ENCODE assay signal across 17 cellular contexts in the genomic region with DNA sequence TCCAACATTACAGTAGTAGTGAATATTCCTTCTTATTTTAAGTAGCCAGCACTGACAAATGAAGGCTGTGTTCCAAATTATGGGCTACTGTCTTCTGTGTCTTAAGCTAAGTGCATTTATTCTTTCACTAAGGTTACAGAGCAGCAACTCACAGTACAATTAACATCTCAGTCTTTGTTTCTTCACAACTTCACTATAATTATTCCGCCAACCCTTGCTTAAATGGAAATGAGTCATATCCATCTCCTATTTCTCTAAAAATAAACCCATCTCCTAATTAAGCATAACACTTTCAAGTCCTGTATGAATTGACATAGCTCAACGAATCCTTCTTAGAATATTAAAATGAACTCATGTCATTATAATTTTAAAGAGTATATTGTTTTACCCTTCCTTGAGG. TPM values are rescaled to one million over a fixed set of nuclear protein-coding genes. Genes with fewer than 3 reads are reported as not detected.
A peak's percentile ranks its signal among the peaks of the same experiment; 100 is the strongest.
DNase-seq lines count a peak whose midpoint lies in the region; ATAC-seq, FAIRE-seq and TF ChIP-seq lines count a peak whose summit lies in the region.
"Had no signal": no experiment of that assay in that cellular context is flagged by ENCODE, and none has a peak within 500 bp of the region (broad histone marks: within the 10 kb centered on the region; RNA-seq: fewer than 3 reads in every experiment).

No MANE protein-coding gene starts in this region.

- H3K36me3 ChIP-seq in heart right ventricle (no peaks in the 10 kb centered on the region), endothelial cell of umbilical vein (ENCODE audit: control insufficient read depth in 2 of 2, extremely low read depth in 1 of 2, insufficient read depth in 2 of 2, low read length in 2 of 2) (no peaks in the 10 kb centered on the region), subcutaneous abdominal adipose tissue (ENCODE audit: control insufficient read depth in 5 of 5, insufficient read depth in 5 of 5, low read length in 5 of 5) (no peaks in the 10 kb centered on the region)
- H3K36me3 ChIP-seq: BE2C, esophagus muscularis mucosa, SJSA1, tibial nerve had no signal

- no peak for TF ChIP-seq CTCF in heart right ventricle (IDR thresholded peaks at IDR 0.05)
- TF ChIP-seq CTCF in endothelial cell of umbilical vein (IDR thresholded peaks at IDR 0.05; ENCODE audit: extremely low read depth in 1 of 2, insufficient read depth in 1 of 2, low read depth in 1 of 2, low read length in 2 of 2), result no peak

- dilution Hi-C loops in endothelial cell of umbilical vein (cut with MboI; ENCODE audit: extremely low pct_ligation_motif_present, low sequenced_read_pairs), result no loop called here

- peak; percentile 40 for FAIRE-seq in endothelial cell of umbilical vein (lab: Jason Lieb, UNC)

- H3K9me3 ChIP-seq in heart right ventricle (no peaks in the 10 kb centered on the region), endothelial cell of umbilical vein (replicated peaks; ENCODE audit: control insufficient read depth, insufficient read depth, low read length) (no peaks in the 10 kb centered on the region), subcutaneous abdominal adipose tissue (ENCODE audit: control insufficient read depth in 5 of 5, low read length in 5 of 5) (no peaks in the 10 kb centered on the region)
- H3K9me3 ChIP-seq: BE2C, esophagus muscularis mucosa, SJSA1, tibial nerve had no signal

- DNase-seq in heart right ventricle, result no peak
- no peak for DNase-seq in Right ventricle myocardium superior
- DNase-seq in NOMO-1 treated with dmso at 0.1 percent for 144 hours (lab: John Stamatoyannopoulos, UW; ENCODE audit: unreplicated experiment), result peak; percentile 47
- peak; percentile 82 for DNase-seq in endothelial cell of umbilical vein (ENCODE audit: low read depth, low spot score)
- DNase-seq in epidermal melanocyte (ENCODE audit: insufficient read length, low spot score), result no peak
- DNase-seq: activated CD8-positive, alpha-beta memory T cell treated with anti-CD3 and anti-CD28 coated beads, Interleukin-2, amount 50 U/mL, for 48 hours; aorta; BE2C; midbrain; NK-92 treated with Interleukin-12 subunit alpha and Interleukin-12 subunit beta, amount 100 ng/mL, for 24 hours; stimulated activated CD4-positive, alpha-beta T cell treated with anti-CD3 and anti-CD28 coated beads, Interleukin-15, amount 100 ng/mL, for 24 hours had no signal

- CTCF ChIA-PET in endothelial cell of umbilical vein (lab: Charles Lee), result interaction anchor here (1.1 to 1.6 kb wide), 3 partner anchors 25 to 106 kb away, joined by 3 read pairs; no protein-coding TSS in a partner anchor

- H3K27me3 ChIP-seq in heart right ventricle (no peaks in the 10 kb centered on the region), endothelial cell of umbilical vein (ENCODE audit: control insufficient read depth in 2 of 2, insufficient read depth in 2 of 2, low read length in 2 of 2) (peaks cover 0 to under 1% of the 10 kb centered on the region in 2 experiments), subcutaneous abdominal adipose tissue (ENCODE audit: control insufficient read depth in 5 of 5, insufficient read depth in 4 of 5, low read length in 5 of 5) (peaks cover 0 to 9% (median 4%) of the 10 kb centered on the region in 5 donors)
- H3K27me3 ChIP-seq: BE2C, SJSA1 had no signal

- H3K4me2 ChIP-seq in endothelial cell of umbilical vein (ENCODE audit: insufficient read depth, low read length), result peak overlapping the region; percentile 28

- H3K4me3 ChIP-seq in heart right ventricle (no peak overlapping the region), endothelial cell of umbilical vein (replicated peaks in 1 of 3; ENCODE audit: insufficient read depth in 1 of 3, low read depth in 1 of 3, low read length in 3 of 3) (no peak overlapping the region), subcutaneous abdominal adipose tissue (ENCODE audit: low read depth in 1 of 5, low read length in 5 of 5) (no peak overlapping the region)
- H3K4me3 ChIP-seq: esophagus muscularis mucosa, SJSA1, tibial nerve had no signal

- H3K79me2 ChIP-seq in endothelial cell of umbilical vein (ENCODE audit: control insufficient read depth, insufficient read depth, low read length), result no peaks in the 10 kb centered on the region

- peak overlapping the region in 6 of 10 donors; percentile 16 to 66 (median 51) for H3K27ac ChIP-seq in heart right ventricle
- H3K27ac ChIP-seq in endothelial cell of umbilical vein (ENCODE audit: insufficient read depth, low read depth, low read length), result no peak overlapping the region
- H3K27ac ChIP-seq in subcutaneous abdominal adipose tissue (ENCODE audit: low read depth, low read length), result peak overlapping the region; percentile 52
- H3K27ac ChIP-seq: SJSA1, tibial nerve had no signal

- 56 to 61% methylated on average over 2 of the region's 2 CpGs for WGBS in heart right ventricle, 2 donors

- H3K4me1 ChIP-seq in heart right ventricle, result peaks cover 3 to 94% (median 66%) of the 10 kb centered on the region in 9 donors
- H3K4me1 ChIP-seq in endothelial cell of umbilical vein (ENCODE audit: control insufficient read depth, extremely low read depth, insufficient read depth, low read length), result peaks cover 32% of the 10 kb centered on the region
- H3K4me1 ChIP-seq in subcutaneous abdominal adipose tissue (ENCODE audit: control insufficient read depth in 5 of 5, insufficient read depth in 5 of 5, low read length in 5 of 5), result peaks cover 5 to 62% (median 36%) of the 10 kb centered on the region in 5 donors
- H3K4me1 ChIP-seq: BE2C had no signal

- BruUV-seq in endothelial cell of umbilical vein (replicated peaks; lab: Mats Ljungman, UMichigan), result no TSS peak

- TF ChIP-seq POLR2A in endothelial cell of umbilical vein (IDR thresholded peaks at IDR 0.05; ENCODE audit: low read depth, low read length), result no peak

- H3K9me1 ChIP-seq in endothelial cell of umbilical vein (replicated peaks; ENCODE audit: control insufficient read depth, extremely low read depth, insufficient read depth, low read length), result no peaks in the 10 kb centered on the region

- intact Hi-C loops in heart right ventricle (cut with DNase I) (loop anchor here in 2 of 10 donors (5.0 to 10.0 kb wide), 2 partner anchors 37 to 56 kb away; no protein-coding TSS in a partner anchor), Right ventricle myocardium superior (cut with DNase I) (no loop called here), endothelial cell of umbilical vein (cut with micrococcal nuclease) (no loop called here)

- no peak overlapping the region for H3K9ac ChIP-seq in endothelial cell of umbilical vein (replicated peaks; ENCODE audit: extremely low read depth, insufficient read depth, low read length)
- no peak overlapping the region for H3K9ac ChIP-seq in subcutaneous abdominal adipose tissue (ENCODE audit: low read length in 5 of 5)

- peak in 3 of 8 donors; percentile 32 to 47 (median 40) for ATAC-seq in heart right ventricle
- ATAC-seq in Right ventricle myocardium superior (ENCODE audit: poor library complexity), result no peak
- no peak for ATAC-seq in GM21786 (IDR thresholded peaks at IDR 0.05; ENCODE audit: unreplicated experiment)
- ATAC-seq in HG03025 (IDR thresholded peaks at IDR 0.05; ENCODE audit: low FRiP score, unreplicated experiment), result no peak

- no peaks in the 10 kb centered on the region for H4K20me1 ChIP-seq in endothelial cell of umbilical vein (replicated peaks; ENCODE audit: control insufficient read depth, extremely low read depth, insufficient read depth, low read length)

- H2AFZ ChIP-seq in endothelial cell of umbilical vein (ENCODE audit: low read depth, low read length), result no peak overlapping the region

- POLR2A ChIA-PET in endothelial cell of umbilical vein (lab: Charles Lee), result no interaction called here

TF ChIP-seq in endothelial cell of umbilical vein, 7 proteins besides CTCF, POLR2A, EP300 and RAD21:
- TF ChIP-seq MYC (IDR thresholded peaks at IDR 0.05; ENCODE audit: low read depth, low read length), result no peak
- no peak for TF ChIP-seq EZH2 (IDR thresholded peaks at IDR 0.05; ENCODE audit: borderline replicate concordance, low read depth, low read length, severe bottlenecking)
- peak; percentile 62 for TF ChIP-seq JUN (IDR thresholded peaks at IDR 0.05; ENCODE audit: borderline replicate concordance, insufficient read depth, insufficient read length, low read depth)
- TF ChIP-seq POLR2AphosphoS5 (IDR thresholded peaks at IDR 0.05; ENCODE audit: insufficient read depth, low read depth, low read length), result no peak
- peak; percentile 8 for TF ChIP-seq FOS (IDR thresholded peaks at IDR 0.05; ENCODE audit: borderline replicate concordance, insufficient read depth, low read length)
- no peak for TF ChIP-seq GATA2 (IDR thresholded peaks at IDR 0.05; ENCODE audit: insufficient read depth, insufficient read length, low read depth, low read length)
- TF ChIP-seq, protein P1, sequence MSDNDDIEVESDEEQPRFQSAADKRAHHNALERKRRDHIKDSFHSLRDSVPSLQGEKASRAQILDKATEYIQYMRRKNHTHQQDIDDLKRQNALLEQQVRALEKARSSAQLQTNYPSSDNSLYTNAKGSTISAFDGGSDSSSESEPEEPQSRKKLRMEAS (IDR thresholded peaks at IDR 0.05; ENCODE audit: insufficient read depth, insufficient read length), result no peak

RNA-seq across cellular contexts. Expression of gene ETS1, which starts 6.7 kb away (rescaled TPM):
- 10 to 100 TPM; 33.1 to 93.4 (median 53.2) TPM for total RNA-seq in heart right ventricle
- 10 to 100 TPM; 21.3 to 21.4 TPM for polyA plus RNA-seq in heart right ventricle
- 45.6 TPM for total RNA-seq in Right ventricle myocardium superior
- 108 and 115 TPM in 2 replicates for total RNA-seq in endothelial cell of umbilical vein
- polyA plus RNA-seq in endothelial cell of umbilical vein, result 26.7 and 34.2 TPM in 2 replicates
- 33.3 and 34.2 TPM in 2 replicates for polyA plus RNA-seq in endothelial cell of umbilical vein (2011; cell fraction: cytosol; rRNA removed)
- polyA plus RNA-seq in endothelial cell of umbilical vein (2011; cell fraction: nucleus; rRNA removed), result 31.6 and 32.1 TPM in 2 replicates
- polyA plus RNA-seq in endothelial cell of umbilical vein (2012), result 57.6 and 58.6 TPM in 2 replicates
- 66.7 and 75.6 TPM in 2 replicates for polyA minus RNA-seq in endothelial cell of umbilical vein
- 3.8 TPM for polyA minus RNA-seq in endothelial cell of umbilical vein (2011; cell fraction: cytosol; rRNA and poly(A)+ RNA removed)
- polyA minus RNA-seq in endothelial cell of umbilical vein (2011; cell fraction: nucleus; rRNA and poly(A)+ RNA removed), result 73.3 and 89.4 TPM in 2 replicates

Comparison
In these comparisons a context has a peak if more than half of its experiments do, and no peak if none do; other contexts are left out.
1. DNase-seq: peak in NOMO-1 treated with dmso at 0.1 percent for 144 hours (single experiment) and endothelial cell of umbilical vein (single experiment); none in heart right ventricle (0 of 2), Right ventricle myocardium superior (single experiment) and epidermal melanocyte (single experiment).